8 cellular contexts compared by ENCODE assay signal in genomic region chr4:182143086-182143821, GRCh38.
DNase-seq lines count a peak whose midpoint lies in the region; ATAC-seq and TF ChIP-seq lines count a peak whose summit lies in the region.

No MANE protein-coding gene starts in this region.

- no peak overlapping the region for H3K9ac ChIP-seq in mucosa of stomach (ENCODE audit: low read length)

- TF ChIP-seq CTCF in coronary artery (IDR thresholded peaks at IDR 0.05), result no peak

- H2AFZ ChIP-seq in ACC112 (ENCODE audit: low read length, unreplicated experiment), result peak overlapping the region; percentile 96

- peaks cover 19% of the 10 kb centered on the region for H3K4me1 ChIP-seq in ACC112 (ENCODE audit: control insufficient read depth, insufficient read depth, low read length, unreplicated experiment)
- peaks cover 17% of the 10 kb centered on the region for H3K4me1 ChIP-seq in mucosa of stomach (ENCODE audit: control insufficient read depth, insufficient read depth, low read length)

- no peaks in the 10 kb centered on the region for H3K36me3 ChIP-seq in ACC112 (ENCODE audit: insufficient read depth, low read length)
- no peaks in the 10 kb centered on the region for H3K36me3 ChIP-seq in mucosa of stomach (ENCODE audit: control insufficient read depth, insufficient read depth, low read length)

- ATAC-seq in HG03460 (IDR thresholded peaks at IDR 0.05; ENCODE audit: unreplicated experiment) (no peak), HG03342 (IDR thresholded peaks at IDR 0.05; ENCODE audit: unreplicated experiment) (no peak)

- H3K4me3 ChIP-seq in ACC112 (ENCODE audit: low read depth, low read length) (peak overlapping the region; percentile 98), coronary artery (peak overlapping the region; percentile 83), mucosa of stomach (ENCODE audit: low read length) (peak overlapping the region; percentile 31)

- no peaks in the 10 kb centered on the region for H3K9me3 ChIP-seq in mucosa of stomach (ENCODE audit: control insufficient read depth, low read length)

- H3K27ac ChIP-seq in ACC112 (ENCODE audit: low read depth, low read length), result peak overlapping the region; percentile 84
- peak overlapping the region in 1 of 2 donors; percentile 22 for H3K27ac ChIP-seq in coronary artery

- peaks cover 31% of the 10 kb centered on the region for H3K79me2 ChIP-seq in ACC112 (ENCODE audit: control insufficient read depth, insufficient read depth, low read length, unreplicated experiment)

- H3K27me3 ChIP-seq in ACC112 (ENCODE audit: insufficient read depth, low read length) (no peaks in the 10 kb centered on the region), mucosa of stomach (ENCODE audit: control insufficient read depth, insufficient read depth, low read length) (peaks cover 69% of the 10 kb centered on the region)

- DNase-seq in HT1080 (ENCODE audit: low read depth) (peak; percentile 17), coronary artery (ENCODE audit: low spot score) (no peak), NCI-H2227 treated with DMSO at 0.1 percent for 48 hours (lab: John Stamatoyannopoulos, UW) (no peak), T-helper 9 cell (no peak)

Comparison
In these comparisons a context has a peak if more than half of its experiments do, and no peak if none do; other contexts are left out.
1. H3K4me3 ChIP-seq: peak in every context shown above with its lines; median percentile 98 in ACC112; 83 in coronary artery; 31 in mucosa of stomach.